ENCODE assay signal across 22 cellular contexts in the genomic region with DNA sequence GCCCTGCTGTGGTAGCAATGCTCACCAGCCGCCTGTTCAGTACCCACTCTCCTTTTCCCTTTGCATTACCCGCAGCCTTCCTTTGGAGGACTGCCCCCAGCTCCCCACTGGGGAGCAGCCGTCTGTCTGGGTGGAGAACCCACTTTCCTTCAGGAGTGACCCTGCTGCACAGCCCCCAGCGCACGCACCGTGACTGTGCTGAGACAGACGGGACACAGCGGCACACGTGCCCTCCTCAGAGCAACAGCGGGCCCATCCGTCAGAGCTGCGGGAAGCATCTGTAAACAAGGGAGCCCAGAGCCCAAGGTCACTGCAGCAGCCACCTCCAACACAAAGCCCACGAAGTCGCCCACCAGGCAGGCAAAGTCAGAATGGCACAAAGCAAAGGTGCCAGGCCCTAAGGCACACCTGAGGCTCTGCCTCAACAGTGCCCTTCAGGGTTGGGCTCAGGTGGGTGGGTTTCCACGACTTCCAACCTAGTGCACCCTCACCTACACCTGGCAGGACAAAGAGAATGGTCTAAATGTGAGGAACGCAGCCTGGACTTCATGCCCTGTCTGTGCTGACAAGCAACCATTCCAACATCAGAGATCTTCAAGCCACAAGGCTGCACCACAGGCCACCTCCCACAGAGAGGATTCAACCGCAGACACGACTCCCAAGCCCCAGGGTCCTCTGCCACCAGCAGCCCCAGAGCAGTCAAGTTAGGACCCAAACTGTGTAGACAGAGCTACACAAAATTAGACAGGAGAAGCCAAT. TPM values are rescaled to one million over a fixed set of nuclear protein-coding genes. Genes with fewer than 3 reads are reported as not detected.
DNase-seq lines count a peak whose midpoint lies in the region; ATAC-seq, FAIRE-seq and TF ChIP-seq lines count a peak whose summit lies in the region.
"Had no signal": no experiment of that assay in that cellular context is flagged by ENCODE, and none has a peak within 500 bp of the region (broad histone marks: within the 10 kb centered on the region; RNA-seq: fewer than 3 reads in every experiment).

No MANE protein-coding gene starts in this region.

- TF ChIP-seq POLR2A in HepG2 (IDR thresholded peaks at IDR 0.05; ENCODE audit: insufficient read depth in 1 of 2, low read depth in 2 of 2, low read length in 2 of 2) (peak; percentile 39 to 80; a peak in 3 of 4 replicates), right lobe of liver (IDR thresholded peaks at IDR 0.05) (no peak), ovary (IDR thresholded peaks at IDR 0.05) (no peak)

- no peaks in the 10 kb centered on the region for H3K27me3 ChIP-seq in HepG2 (ENCODE audit: control insufficient read depth in 1 of 2, insufficient read depth in 2 of 2, low read length in 2 of 2)
- H3K27me3 ChIP-seq in right lobe of liver, result no peaks in the 10 kb centered on the region
- no peaks in the 10 kb centered on the region for H3K27me3 ChIP-seq in ovary
- H3K27me3 ChIP-seq: body of pancreas, foreskin keratinocyte, upper lobe of left lung had no signal

- H3K27me3 Mint-ChIP-seq in immature natural killer cell (ENCODE audit: low read depth in 3 of 3) (peaks cover 16 to 43% (median 28%) of the 10 kb centered on the region in 3 donors), MCF 10A (ENCODE audit: insufficient read depth, unreplicated experiment) (no peaks in the 10 kb centered on the region)
- H3K27me3 Mint-ChIP-seq: stimulated activated naive B cell treated with anti-CD40 and anti-IgM and Interleukin-4, amounts not matched to agents 10 μg/mL and 1 μg/mL and 100 μg/mL, for 72 hours had no signal

- peaks cover 85 to 89% of the 10 kb centered on the region in 2 donors for H3K4me1 Mint-ChIP-seq in immature natural killer cell
- H3K4me1 Mint-ChIP-seq in MCF 10A (ENCODE audit: insufficient read depth, unreplicated experiment), result peaks cover 14% of the 10 kb centered on the region

- H2AFZ ChIP-seq in HepG2 (ENCODE audit: low read length), result no peak overlapping the region

- BruUV-seq in HepG2 (replicated peaks; lab: Mats Ljungman, UMichigan) (TSS peak; percentile 93), MCF 10A (replicated peaks; lab: Mats Ljungman, UMichigan) (no TSS peak)

- H3K36me3 Mint-ChIP-seq in immature natural killer cell (peaks cover 26 to 42% (median 39%) of the 10 kb centered on the region in 3 donors), MCF 10A (ENCODE audit: insufficient read depth, unreplicated experiment) (peaks cover 41% of the 10 kb centered on the region)

- DNase-seq in HepG2 (ENCODE audit: low spot score), result peak; percentile 74
- no peak for DNase-seq in right lobe of liver
- DNase-seq in RWPE1 (ENCODE audit: low spot score), result no peak
- no peak for DNase-seq in immature natural killer cell
- DNase-seq in ovary, result no peak
- no peak for DNase-seq in HCEC 1CT
- DNase-seq in amygdala (lab: John Stamatoyannopoulos, UW), result no peak
- DNase-seq in MCF 10A (ENCODE audit: unreplicated experiment), result no peak
- DNase-seq: activated naive CD4-positive, alpha-beta T cell treated with anti-CD3 and anti-CD28 coated beads for 36 hours; body of pancreas; cortex of kidney; foreskin keratinocyte; NCI-H1105; NCI-H2081 treated with DMSO at 0.1 percent for 48 hours; NCI-H510A; retina; Right ventricle myocardium superior; stimulated activated naive B cell treated with anti-CD40 and anti-IgM and Interleukin-4, amounts not matched to agents 10 μg/mL and 1 μg/mL and 100 μg/mL, for 72 hours; T-helper 1 cell; upper lobe of left lung had no signal

- peak overlapping the region; percentile 80 to 96 (median 90) for H3K27ac Mint-ChIP-seq in immature natural killer cell
- H3K27ac Mint-ChIP-seq in MCF 10A (ENCODE audit: low read depth, unreplicated experiment), result no peak overlapping the region
- H3K27ac Mint-ChIP-seq: activated naive CD4-positive, alpha-beta T cell treated with anti-CD3 and anti-CD28 coated beads for 36 hours; stimulated activated naive B cell treated with anti-CD40 and anti-IgM and Interleukin-4, amounts not matched to agents 10 μg/mL and 1 μg/mL and 100 μg/mL, for 72 hours had no signal

- H3K27ac ChIP-seq in HepG2 (ENCODE audit: extremely low read length, insufficient read depth, low read length) (peak overlapping the region; percentile 90), right lobe of liver (no peak overlapping the region), RWPE1 (peak overlapping the region; percentile 33), ovary (no peak overlapping the region)
- H3K27ac ChIP-seq: body of pancreas, foreskin keratinocyte, upper lobe of left lung had no signal

- H3K4me2 ChIP-seq in HepG2 (ENCODE audit: low read depth, low read length), result peak overlapping the region; percentile 71

- peak overlapping the region in 2 of 3 experiments; percentile 13 to 52; a peak in 2 of 6 replicates for H3K4me3 ChIP-seq in HepG2 (replicated peaks in 1 of 3; ENCODE audit: insufficient read depth in 1 of 3, low read depth in 2 of 3, low read length in 3 of 3)
- no peak overlapping the region for H3K4me3 ChIP-seq in right lobe of liver
- H3K4me3 ChIP-seq in ovary, result no peak overlapping the region
- H3K4me3 ChIP-seq: body of pancreas, HAP-1, upper lobe of left lung had no signal

- WGBS in HepG2 (ENCODE audit: low lambda C conversion rate), result 14% methylated on average over 11 of the region's 18 CpGs
- WGBS in right lobe of liver (ENCODE audit: insufficient coverage, low coverage, low lambda C conversion rate, missing lambda C conversion rate), result 76% methylated on average over 12 of the region's 18 CpGs
- WGBS in ovary, 3 donors, result 47 to 76% (median 53%) methylated on average over 18 of the region's 18 CpGs

- in situ Hi-C loops in HepG2 (cut with HindIII; ENCODE audit: extremely low pct_ligation_motif_present, low pct_unique_long_range_greater_than_20kb), result no loop called here

- peak; percentile 63; the same call in 1 of the 2 replicates for TF ChIP-seq RAD21 in HepG2 (CRISPR knock-in tag; IDR thresholded peaks at IDR 0.05)

- ATAC-seq in HepG2, result peak; percentile 77
- no peak for ATAC-seq in right lobe of liver
- ATAC-seq: body of pancreas; foreskin keratinocyte; stimulated activated naive B cell treated with anti-CD40 and anti-IgM and Interleukin-4, amounts not matched to agents 10 μg/mL and 1 μg/mL and 100 μg/mL, for 72 hours had no signal

- CTCF ChIA-PET in HepG2 (lab: Yijun Ruan, JAX; ENCODE audit: low intra/inter-chr PET ratio, low total read pairs) (no interaction called here), RWPE1 (lab: Yijun Ruan, JAX) (no interaction called here), MCF 10A (lab: Yijun Ruan, JAX) (interaction anchor here (0.6 to 1.6 kb wide), 2 partner anchors 19 to 325 kb away, joined by 3 to 10 read pairs; no protein-coding TSS in a partner anchor)

- H4K20me1 ChIP-seq in HepG2 (ENCODE audit: insufficient read depth, low read length), result peaks cover 26% of the 10 kb centered on the region

- H3K9me3 Mint-ChIP-seq in immature natural killer cell, result no peaks in the 10 kb centered on the region
- no peaks in the 10 kb centered on the region for H3K9me3 Mint-ChIP-seq in MCF 10A (ENCODE audit: unreplicated experiment)
- H3K9me3 Mint-ChIP-seq: activated naive CD4-positive, alpha-beta T cell treated with anti-CD3 and anti-CD28 coated beads for 36 hours; stimulated activated naive B cell treated with anti-CD40 and anti-IgM and Interleukin-4, amounts not matched to agents 10 μg/mL and 1 μg/mL and 100 μg/mL, for 72 hours had no signal

- H3K9me3 ChIP-seq in HepG2 (ENCODE audit: low read length) (no peaks in the 10 kb centered on the region), right lobe of liver (no peaks in the 10 kb centered on the region), ovary (no peaks in the 10 kb centered on the region)
- H3K9me3 ChIP-seq: body of pancreas, HAP-1, upper lobe of left lung had no signal

- peak overlapping the region; percentile 67 for H3K9ac ChIP-seq in HepG2 (ENCODE audit: insufficient read depth, low read depth, low read length)

- intact Hi-C loops in HepG2 (cut with micrococcal nuclease; ENCODE audit: unreplicated experiment) (no loop called here), right lobe of liver (cut with DNase I) (no loop called here), ovary (cut with DNase I) (no loop called here), MCF 10A (cut with micrococcal nuclease) (no loop called here)

- H3K4me1 ChIP-seq in HepG2 (ENCODE audit: insufficient read depth, low read length), result peaks cover 80% of the 10 kb centered on the region
- no peaks in the 10 kb centered on the region for H3K4me1 ChIP-seq in right lobe of liver
- H3K4me1 ChIP-seq in ovary (ENCODE audit: insufficient read depth), result peaks cover 4% of the 10 kb centered on the region
- H3K4me1 ChIP-seq: body of pancreas, HAP-1 had no signal

- H3K36me3 ChIP-seq in HepG2 (replicated peaks in 1 of 2; ENCODE audit: control insufficient read depth in 1 of 2, insufficient read depth in 2 of 2, low read length in 2 of 2) (peaks cover 16 to 32% of the 10 kb centered on the region in 2 experiments), right lobe of liver (peaks cover 0 to 10% (median 0%) of the 10 kb centered on the region in 4 donors), ovary (no peaks in the 10 kb centered on the region)

- TF ChIP-seq EP300 in HepG2 (IDR thresholded peaks at IDR 0.05; ENCODE audit: low read depth in 2 of 2, low read length in 2 of 2) (peak in 1 of 2 experiments; percentile 12; a peak in 1 of 4 replicates), HepG2 (CRISPR knock-in tag; IDR thresholded peaks at IDR 0.05; ENCODE audit: borderline replicate concordance) (no peak), ovary (IDR thresholded peaks at IDR 0.05) (no peak)

- H3K79me2 ChIP-seq in HepG2 (ENCODE audit: insufficient read depth, low read length), result peaks cover 86% of the 10 kb centered on the region

- H3K4me3 Mint-ChIP-seq in immature natural killer cell (peak overlapping the region; percentile 77 to 87 (median 81)), MCF 10A (ENCODE audit: unreplicated experiment) (no peak overlapping the region)
- H3K4me3 Mint-ChIP-seq: activated naive CD4-positive, alpha-beta T cell treated with anti-CD3 and anti-CD28 coated beads for 36 hours; neural crest cell; stimulated activated naive B cell treated with anti-CD40 and anti-IgM and Interleukin-4, amounts not matched to agents 10 μg/mL and 1 μg/mL and 100 μg/mL, for 72 hours had no signal

- no peak for FAIRE-seq in HepG2 (lab: Jason Lieb, UNC)

- POLR2A ChIA-PET in HepG2 (lab: Yijun Ruan, JAX), result interaction anchor here (0.6 to 3.1 kb wide), 8 partner anchors 8 to 199 kb away, joined by 3 to 31 read pairs (median 3); partner anchors contain the start of gene AXIN1
- POLR2A ChIA-PET in RWPE1 (lab: Yijun Ruan, JAX; ENCODE audit: low non-redundant PET), result interaction anchor here (0.6 kb wide), 1 partner anchor 51 kb away, joined by 3 read pairs; no protein-coding TSS in a partner anchor
- POLR2A ChIA-PET in MCF 10A (lab: Yijun Ruan, JAX), result interaction anchor here (0.7 kb wide), 1 partner anchor 290 kb away, joined by 3 read pairs; no protein-coding TSS in a partner anchor

- TF ChIP-seq CTCF in HepG2 (CRISPR knock-in tag; IDR thresholded peaks at IDR 0.05) (peak; percentile 84), right lobe of liver (IDR thresholded peaks at IDR 0.05) (no peak), RWPE1 (conservative IDR thresholded peaks at IDR 0.05; ENCODE audit: low read depth) (no peak), ovary (IDR thresholded peaks at IDR 0.05) (no peak), MCF 10A (IDR thresholded peaks at IDR 0.05; ENCODE audit: unreplicated experiment) (no peak)

RNA-seq across cellular contexts. Expression of gene AXIN1, which starts 9.9 kb away (rescaled TPM):
- total RNA-seq in HepG2 (2016; rRNA removed; fragmentation: Illumina TruSeq; extraction: Trizol), result 18.8 and 24.0 TPM in 2 replicates
- total RNA-seq in HepG2 (2016; cell fraction: cytosol; rRNA removed; fragmentation: Illumina TruSeq; extraction: Trizol; ENCODE audit: low read depth), result 17.0 and 18.3 TPM in 2 replicates
- total RNA-seq in HepG2 (2016; cell fraction: insoluble cytoplasmic fraction; rRNA removed; fragmentation: Illumina TruSeq; extraction: Trizol), result 14.2 and 23.9 TPM in 2 replicates
- 32.6 and 32.8 TPM in 2 replicates for total RNA-seq in HepG2 (2016; cell fraction: membrane; rRNA removed; fragmentation: Illumina TruSeq; extraction: Trizol)
- total RNA-seq in HepG2 (2016; cell fraction: nucleus; rRNA removed; fragmentation: Illumina TruSeq; extraction: Trizol), result 14.9 and 17.5 TPM in 2 replicates
- polyA plus RNA-seq in HepG2 (2011; rRNA removed), result 26.0 and 28.5 TPM in 2 replicates
- polyA plus RNA-seq in HepG2 (2011; cell fraction: cytosol; rRNA removed), result 37.0 and 44.7 TPM in 2 replicates
- 55.4 and 62.8 TPM in 2 replicates for polyA plus RNA-seq in HepG2 (2011; cell fraction: nucleus; rRNA removed)
- polyA plus RNA-seq in HepG2 (2012), result 28.4 and 30.4 TPM in 2 replicates
- 8.5 and 8.8 TPM in 2 replicates for polyA plus RNA-seq in HepG2 (2016; cell fraction: cytosol; fragmentation: Illumina TruSeq; extraction: Trizol; ENCODE audit: low read depth)
- 19.0 and 24.8 TPM in 2 replicates for polyA plus RNA-seq in HepG2 (2016; cell fraction: insoluble cytoplasmic fraction; fragmentation: Illumina TruSeq; extraction: Trizol; ENCODE audit: low read depth)
- polyA plus RNA-seq in HepG2 (2016; cell fraction: membrane; fragmentation: Illumina TruSeq; extraction: Trizol; ENCODE audit: low read depth), result 22.0 and 23.4 TPM in 2 replicates
- 30.6 and 31.6 TPM in 2 replicates for polyA plus RNA-seq in HepG2 (2016; cell fraction: nucleus; fragmentation: Illumina TruSeq; extraction: Trizol; ENCODE audit: insufficient read depth, low read depth)
- polyA minus RNA-seq in HepG2 (2011; rRNA and poly(A)+ RNA removed; ENCODE audit: low replicate concordance), result 10.4 and 24.0 TPM in 2 replicates
- 21.4 and 23.6 TPM in 2 replicates for polyA minus RNA-seq in HepG2 (2011; cell fraction: cytosol; rRNA and poly(A)+ RNA removed)
- 14.3 and 15.7 TPM in 2 replicates for polyA minus RNA-seq in HepG2 (2011; cell fraction: nucleus; rRNA and poly(A)+ RNA removed)
- total RNA-seq in right lobe of liver, result 10 to 100 TPM in 3 of 6 experiments, 1 to 10 TPM in 3; 5.5 to 17.4 (median 9.4) TPM
- polyA plus RNA-seq in immature natural killer cell, result 10 to 100 TPM in 1 of 3 donors, 1 to 10 TPM in 2; 1.9 to 12.5 (median 5.2) TPM
- total RNA-seq in ovary, result 10 to 100 TPM; 13.7 to 27.2 (median 24.0) TPM
- 10 to 100 TPM in 1 of 2 donors, 1 to 10 TPM in 1; 3.7 to 21.8 TPM for polyA plus RNA-seq in ovary
- total RNA-seq in MCF 10A (2022), result 37.0 and 43.7 TPM in 2 replicates

RNA-seq across cellular contexts. Expression of gene MRPL28, which starts 27.7 kb away (rescaled TPM):
- total RNA-seq in HepG2 (2016; rRNA removed; fragmentation: Illumina TruSeq; extraction: Trizol) (114 and 128 TPM in 2 replicates), right lobe of liver (10 to 100 TPM; 29.9 to 64.7 (median 32.6) TPM), ovary (10 to 100 TPM; 38.9 to 57.7 (median 40.9) TPM), MCF 10A (2022) (105 and 121 TPM in 2 replicates)
- total RNA-seq in HepG2 (2016; cell fraction: cytosol; rRNA removed; fragmentation: Illumina TruSeq; extraction: Trizol; ENCODE audit: low read depth), result 30.5 and 32.3 TPM in 2 replicates
- total RNA-seq in HepG2 (2016; cell fraction: insoluble cytoplasmic fraction; rRNA removed; fragmentation: Illumina TruSeq; extraction: Trizol), result 115 and 131 TPM in 2 replicates
- total RNA-seq in HepG2 (2016; cell fraction: membrane; rRNA removed; fragmentation: Illumina TruSeq; extraction: Trizol), result 36.8 and 38.6 TPM in 2 replicates
- total RNA-seq in HepG2 (2016; cell fraction: nucleus; rRNA removed; fragmentation: Illumina TruSeq; extraction: Trizol), result 35.6 and 38.6 TPM in 2 replicates
- polyA plus RNA-seq in HepG2 (2011; rRNA removed) (121 and 135 TPM in 2 replicates), immature natural killer cell (100 to 1,000 TPM in 2 of 3 donors, 10 to 100 TPM in 1; 98.6 to 139 (median 106) TPM), ovary (10 to 100 TPM; 28.4 to 53.0 TPM)
- 141 and 211 TPM in 2 replicates for polyA plus RNA-seq in HepG2 (2011; cell fraction: cytosol; rRNA removed)
- 65.0 and 69.2 TPM in 2 replicates for polyA plus RNA-seq in HepG2 (2011; cell fraction: nucleus; rRNA removed)
- 50.0 and 56.2 TPM in 2 replicates for polyA plus RNA-seq in HepG2 (2012)
- 35.7 and 36.6 TPM in 2 replicates for polyA plus RNA-seq in HepG2 (2016; cell fraction: cytosol; fragmentation: Illumina TruSeq; extraction: Trizol; ENCODE audit: low read depth)
- 162 and 166 TPM in 2 replicates for polyA plus RNA-seq in HepG2 (2016; cell fraction: insoluble cytoplasmic fraction; fragmentation: Illumina TruSeq; extraction: Trizol; ENCODE audit: low read depth)
- polyA plus RNA-seq in HepG2 (2016; cell fraction: membrane; fragmentation: Illumina TruSeq; extraction: Trizol; ENCODE audit: low read depth), result 35.5 and 36.2 TPM in 2 replicates
- polyA plus RNA-seq in HepG2 (2016; cell fraction: nucleus; fragmentation: Illumina TruSeq; extraction: Trizol; ENCODE audit: insufficient read depth, low read depth), result 85.4 and 90.0 TPM in 2 replicates
- polyA minus RNA-seq in HepG2 (2011; rRNA and poly(A)+ RNA removed; ENCODE audit: low replicate concordance), result 51.3 and 73.8 TPM in 2 replicates
- polyA minus RNA-seq in HepG2 (2011; cell fraction: cytosol; rRNA and poly(A)+ RNA removed), result 29.4 and 29.5 TPM in 2 replicates
- polyA minus RNA-seq in HepG2 (2011; cell fraction: nucleus; rRNA and poly(A)+ RNA removed), result 10.2 and 13.2 TPM in 2 replicates

RNA-seq across cellular contexts. Expression of gene PGAP6, which starts 39.1 kb away (rescaled TPM):
- 33.7 and 52.7 TPM in 2 replicates for total RNA-seq in HepG2 (2016; rRNA removed; fragmentation: Illumina TruSeq; extraction: Trizol)
- total RNA-seq in HepG2 (2016; cell fraction: cytosol; rRNA removed; fragmentation: Illumina TruSeq; extraction: Trizol; ENCODE audit: low read depth), result 52.2 and 54.4 TPM in 2 replicates
- 27.1 and 52.1 TPM in 2 replicates for total RNA-seq in HepG2 (2016; cell fraction: insoluble cytoplasmic fraction; rRNA removed; fragmentation: Illumina TruSeq; extraction: Trizol)
- 108 and 112 TPM in 2 replicates for total RNA-seq in HepG2 (2016; cell fraction: membrane; rRNA removed; fragmentation: Illumina TruSeq; extraction: Trizol)
- total RNA-seq in HepG2 (2016; cell fraction: nucleus; rRNA removed; fragmentation: Illumina TruSeq; extraction: Trizol), result 36.6 and 38.8 TPM in 2 replicates
- 136 and 192 TPM in 2 replicates for polyA plus RNA-seq in HepG2 (2011; rRNA removed)
- polyA plus RNA-seq in HepG2 (2011; cell fraction: cytosol; rRNA removed), result 183 and 222 TPM in 2 replicates
- polyA plus RNA-seq in HepG2 (2011; cell fraction: nucleus; rRNA removed), result 308 and 324 TPM in 2 replicates
- polyA plus RNA-seq in HepG2 (2012), result 54.7 and 75.9 TPM in 2 replicates
- polyA plus RNA-seq in HepG2 (2016; cell fraction: cytosol; fragmentation: Illumina TruSeq; extraction: Trizol; ENCODE audit: low read depth), result 90.3 and 94.2 TPM in 2 replicates
- 43.3 and 54.7 TPM in 2 replicates for polyA plus RNA-seq in HepG2 (2016; cell fraction: insoluble cytoplasmic fraction; fragmentation: Illumina TruSeq; extraction: Trizol; ENCODE audit: low read depth)
- 117 and 127 TPM in 2 replicates for polyA plus RNA-seq in HepG2 (2016; cell fraction: membrane; fragmentation: Illumina TruSeq; extraction: Trizol; ENCODE audit: low read depth)
- polyA plus RNA-seq in HepG2 (2016; cell fraction: nucleus; fragmentation: Illumina TruSeq; extraction: Trizol; ENCODE audit: insufficient read depth, low read depth), result 107 and 123 TPM in 2 replicates
- 53.1 and 397 TPM in 2 replicates for polyA minus RNA-seq in HepG2 (2011; rRNA and poly(A)+ RNA removed; ENCODE audit: low replicate concordance)
- polyA minus RNA-seq in HepG2 (2011; cell fraction: cytosol; rRNA and poly(A)+ RNA removed), result 61.4 and 63.3 TPM in 2 replicates
- 26.0 and 48.0 TPM in 2 replicates for polyA minus RNA-seq in HepG2 (2011; cell fraction: nucleus; rRNA and poly(A)+ RNA removed)
- 10 to 100 TPM; 24.3 to 44.6 (median 28.0) TPM for total RNA-seq in right lobe of liver
- polyA plus RNA-seq in immature natural killer cell, result 10 to 100 TPM; 16.0 to 35.9 (median 23.7) TPM
- 10 to 100 TPM; 13.0 to 39.8 (median 23.2) TPM for total RNA-seq in ovary
- 10 to 100 TPM; 13.9 to 17.9 TPM for polyA plus RNA-seq in ovary
- 18.3 and 23.9 TPM in 2 replicates for total RNA-seq in MCF 10A (2022)

RNA-seq across cellular contexts. Expression of gene NME4, which starts 54.4 kb away (rescaled TPM):
- total RNA-seq in HepG2 (2016; rRNA removed; fragmentation: Illumina TruSeq; extraction: Trizol) (82.8 and 121 TPM in 2 replicates), right lobe of liver (10 to 100 TPM; 50.3 to 83.6 (median 61.0) TPM), ovary (100 to 1,000 TPM in 3 of 7 donors, 10 to 100 TPM in 4; 48.8 to 133 (median 93.4) TPM), MCF 10A (2022) (71.9 and 76.8 TPM in 2 replicates)
- total RNA-seq in HepG2 (2016; cell fraction: cytosol; rRNA removed; fragmentation: Illumina TruSeq; extraction: Trizol; ENCODE audit: low read depth), result 711 and 716 TPM in 2 replicates
- total RNA-seq in HepG2 (2016; cell fraction: insoluble cytoplasmic fraction; rRNA removed; fragmentation: Illumina TruSeq; extraction: Trizol), result 79.6 and 119 TPM in 2 replicates
- total RNA-seq in HepG2 (2016; cell fraction: membrane; rRNA removed; fragmentation: Illumina TruSeq; extraction: Trizol), result 463 and 513 TPM in 2 replicates
- total RNA-seq in HepG2 (2016; cell fraction: nucleus; rRNA removed; fragmentation: Illumina TruSeq; extraction: Trizol), result 47.7 and 52.8 TPM in 2 replicates
- polyA plus RNA-seq in HepG2 (2011; rRNA removed) (263 and 275 TPM in 2 replicates), immature natural killer cell (10 to 100 TPM; 30.4 to 53.7 (median 36.5) TPM), ovary (100 to 1,000 TPM in 1 of 2 donors, 10 to 100 TPM in 1; 72.9 to 117 TPM)
- 199 and 344 TPM in 2 replicates for polyA plus RNA-seq in HepG2 (2011; cell fraction: cytosol; rRNA removed)
- polyA plus RNA-seq in HepG2 (2011; cell fraction: nucleus; rRNA removed), result 245 and 274 TPM in 2 replicates
- 136 and 145 TPM in 2 replicates for polyA plus RNA-seq in HepG2 (2012)
- polyA plus RNA-seq in HepG2 (2016; cell fraction: cytosol; fragmentation: Illumina TruSeq; extraction: Trizol; ENCODE audit: low read depth), result 1,773 and 1,829 TPM in 2 replicates
- 189 and 200 TPM in 2 replicates for polyA plus RNA-seq in HepG2 (2016; cell fraction: insoluble cytoplasmic fraction; fragmentation: Illumina TruSeq; extraction: Trizol; ENCODE audit: low read depth)
- polyA plus RNA-seq in HepG2 (2016; cell fraction: membrane; fragmentation: Illumina TruSeq; extraction: Trizol; ENCODE audit: low read depth), result 997 and 1,012 TPM in 2 replicates
- polyA plus RNA-seq in HepG2 (2016; cell fraction: nucleus; fragmentation: Illumina TruSeq; extraction: Trizol; ENCODE audit: insufficient read depth, low read depth), result 195 and 217 TPM in 2 replicates
- 21.3 and 147 TPM in 2 replicates for polyA minus RNA-seq in HepG2 (2011; rRNA and poly(A)+ RNA removed; ENCODE audit: low replicate concordance)
- polyA minus RNA-seq in HepG2 (2011; cell fraction: cytosol; rRNA and poly(A)+ RNA removed), result 51.2 and 63.8 TPM in 2 replicates
- 27.2 and 27.9 TPM in 2 replicates for polyA minus RNA-seq in HepG2 (2011; cell fraction: nucleus; rRNA and poly(A)+ RNA removed)

RNA-seq across cellular contexts. Expression of gene DECR2, which starts 59.1 kb away (rescaled TPM):
- 27.8 and 36.3 TPM in 2 replicates for total RNA-seq in HepG2 (2016; rRNA removed; fragmentation: Illumina TruSeq; extraction: Trizol)
- total RNA-seq in HepG2 (2016; cell fraction: cytosol; rRNA removed; fragmentation: Illumina TruSeq; extraction: Trizol; ENCODE audit: low read depth), result 22.1 and 28.4 TPM in 2 replicates
- total RNA-seq in HepG2 (2016; cell fraction: insoluble cytoplasmic fraction; rRNA removed; fragmentation: Illumina TruSeq; extraction: Trizol), result 28.1 and 37.2 TPM in 2 replicates
- 22.1 and 27.1 TPM in 2 replicates for total RNA-seq in HepG2 (2016; cell fraction: membrane; rRNA removed; fragmentation: Illumina TruSeq; extraction: Trizol)
- total RNA-seq in HepG2 (2016; cell fraction: nucleus; rRNA removed; fragmentation: Illumina TruSeq; extraction: Trizol), result 34.5 and 35.9 TPM in 2 replicates
- polyA plus RNA-seq in HepG2 (2011; rRNA removed), result 44.6 and 51.2 TPM in 2 replicates
- 29.5 and 53.6 TPM in 2 replicates for polyA plus RNA-seq in HepG2 (2011; cell fraction: cytosol; rRNA removed)
- 220 and 244 TPM in 2 replicates for polyA plus RNA-seq in HepG2 (2011; cell fraction: nucleus; rRNA removed)
- polyA plus RNA-seq in HepG2 (2012), result 22.1 and 23.1 TPM in 2 replicates
- polyA plus RNA-seq in HepG2 (2016; cell fraction: cytosol; fragmentation: Illumina TruSeq; extraction: Trizol; ENCODE audit: low read depth), result 13.3 and 15.1 TPM in 2 replicates
- 31.8 and 35.2 TPM in 2 replicates for polyA plus RNA-seq in HepG2 (2016; cell fraction: insoluble cytoplasmic fraction; fragmentation: Illumina TruSeq; extraction: Trizol; ENCODE audit: low read depth)
- 19.1 and 19.5 TPM in 2 replicates for polyA plus RNA-seq in HepG2 (2016; cell fraction: membrane; fragmentation: Illumina TruSeq; extraction: Trizol; ENCODE audit: low read depth)
- 124 and 131 TPM in 2 replicates for polyA plus RNA-seq in HepG2 (2016; cell fraction: nucleus; fragmentation: Illumina TruSeq; extraction: Trizol; ENCODE audit: insufficient read depth, low read depth)
- polyA minus RNA-seq in HepG2 (2011; rRNA and poly(A)+ RNA removed; ENCODE audit: low replicate concordance), result 15.9 and 53.9 TPM in 2 replicates
- 17.0 and 17.7 TPM in 2 replicates for polyA minus RNA-seq in HepG2 (2011; cell fraction: cytosol; rRNA and poly(A)+ RNA removed)
- polyA minus RNA-seq in HepG2 (2011; cell fraction: nucleus; rRNA and poly(A)+ RNA removed), result 25.4 and 25.9 TPM in 2 replicates
- total RNA-seq in right lobe of liver, result 100 to 1,000 TPM in 3 of 6 experiments, 10 to 100 TPM in 3; 73.6 to 169 (median 97.0) TPM
- polyA plus RNA-seq in immature natural killer cell, result 10 to 100 TPM in 1 of 3 donors, 1 to 10 TPM in 2; 3.6 to 12.9 (median 5.4) TPM
- 10 to 100 TPM; 10.2 to 23.7 (median 15.1) TPM for total RNA-seq in ovary
- 10 to 100 TPM in 1 of 2 donors, 1 to 10 TPM in 1; 2.1 to 13.0 TPM for polyA plus RNA-seq in ovary
- 29.0 and 37.2 TPM in 2 replicates for total RNA-seq in MCF 10A (2022)

Comparison
In these comparisons a context has a peak if more than half of its experiments do, and no peak if none do; other contexts are left out.
1. H3K27ac ChIP-seq: peak in HepG2 (single experiment) and RWPE1 (single experiment); none in right lobe of liver (0 of 3) and ovary (0 of 2).
2. H3K4me3 ChIP-seq: peak in HepG2 (2 of 3); none in right lobe of liver (0 of 3) and ovary (single experiment).
3. POLR2A ChIP-seq: peak in HepG2 (2 of 2); none in right lobe of liver (single experiment) and ovary (single experiment).